ENCODE assay signal across 14 cellular contexts in the genomic region with DNA sequence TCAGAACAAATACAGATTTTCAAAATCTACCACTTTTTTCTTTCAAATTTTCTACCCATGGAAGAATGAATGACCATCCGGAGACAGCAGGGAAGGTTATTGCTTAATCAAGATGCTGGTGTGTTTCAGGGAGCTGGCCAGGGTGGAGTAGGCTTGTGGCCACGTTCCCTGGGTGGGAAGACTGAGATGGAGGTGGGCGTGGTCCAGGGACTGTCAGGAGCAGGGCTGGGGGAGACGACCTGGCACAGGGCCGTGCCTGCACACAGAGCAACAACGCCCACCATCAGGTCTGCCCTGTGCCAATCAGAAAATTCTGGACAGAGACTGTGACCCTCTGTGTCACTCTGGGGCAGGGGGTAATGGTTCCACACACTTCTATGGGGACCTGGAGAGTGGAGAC. TPM values are rescaled to one million over a fixed set of nuclear protein-coding genes. Genes with fewer than 3 reads are reported as not detected.
DNase-seq lines count a peak whose midpoint lies in the region; ATAC-seq, FAIRE-seq and TF ChIP-seq lines count a peak whose summit lies in the region.
"Had no signal": no experiment of that assay in that cellular context is flagged by ENCODE, and none has a peak within 500 bp of the region (broad histone marks: within the 10 kb centered on the region; RNA-seq: fewer than 3 reads in every experiment).

No MANE protein-coding gene starts in this region.

- no peak overlapping the region for H3K9ac ChIP-seq in HepG2 (ENCODE audit: insufficient read depth, low read depth, low read length)

- no peaks in the 10 kb centered on the region for H3K36me3 ChIP-seq in HepG2 (replicated peaks in 1 of 2; ENCODE audit: control insufficient read depth in 1 of 2, insufficient read depth in 2 of 2, low read length in 2 of 2)
- no peaks in the 10 kb centered on the region for H3K36me3 ChIP-seq in right lobe of liver

- POLR2A ChIA-PET in HepG2 (lab: Yijun Ruan, JAX) = no interaction called here
- POLR2A ChIA-PET in WTC11 (lab: Charles Lee) = no interaction called here

- FAIRE-seq in HepG2 (lab: Jason Lieb, UNC) (no peak), urothelium cell line (lab: Jason Lieb, UNC) (peak; percentile 62)

- no peak for TF ChIP-seq CTCF in HepG2 (CRISPR knock-in tag; IDR thresholded peaks at IDR 0.05)
- no peak for TF ChIP-seq CTCF in right lobe of liver (IDR thresholded peaks at IDR 0.05)
- no peak for TF ChIP-seq CTCF in WTC11 (IDR thresholded peaks at IDR 0.05)

- no peak overlapping the region for H3K4me2 ChIP-seq in HepG2 (ENCODE audit: low read depth, low read length)

- H3K9me3 ChIP-seq in HepG2 (ENCODE audit: low read length) = no peaks in the 10 kb centered on the region
- H3K9me3 ChIP-seq in right lobe of liver = no peaks in the 10 kb centered on the region
- H3K9me3 ChIP-seq: body of pancreas had no signal

- in situ Hi-C loops in HepG2 (cut with HindIII; ENCODE audit: extremely low pct_ligation_motif_present, low pct_unique_long_range_greater_than_20kb) = no loop called here

- H3K27ac Mint-ChIP-seq in WTC11 (0 out of 2 replicates have a peak overlapping the region, but pooled peaks have one; percentile 68), immature natural killer cell (peak overlapping the region; percentile 93 to 100 (median 98))

- no peak overlapping the region for H3K4me3 ChIP-seq in HepG2 (replicated peaks in 1 of 3; ENCODE audit: insufficient read depth in 1 of 3, low read depth in 2 of 3, low read length in 3 of 3)
- no peak overlapping the region for H3K4me3 ChIP-seq in right lobe of liver
- H3K4me3 ChIP-seq: body of pancreas had no signal

- no peak overlapping the region for H2AFZ ChIP-seq in HepG2 (ENCODE audit: low read length)

- H3K4me1 ChIP-seq in HepG2 (ENCODE audit: insufficient read depth, low read length) (no peaks in the 10 kb centered on the region), right lobe of liver (no peaks in the 10 kb centered on the region)
- H3K4me1 ChIP-seq: body of pancreas had no signal

- no peaks in the 10 kb centered on the region for H4K20me1 ChIP-seq in HepG2 (ENCODE audit: insufficient read depth, low read length)

- ATAC-seq in HepG2 (no peak), right lobe of liver (no peak), WTC11 (no peak), HG02678 (IDR thresholded peaks at IDR 0.05; ENCODE audit: unreplicated experiment) (no peak)
- ATAC-seq: body of pancreas had no signal

- H3K36me3 Mint-ChIP-seq in WTC11 (no peaks in the 10 kb centered on the region), immature natural killer cell (peaks cover 7 to 9% (median 7%) of the 10 kb centered on the region in 3 donors)

- WGBS in HepG2 (ENCODE audit: low lambda C conversion rate) = 14% methylated on average over 2 of the region's 6 CpGs
- 80% methylated on average over 1 of the region's 6 CpGs for WGBS in right lobe of liver (ENCODE audit: insufficient coverage, low coverage, low lambda C conversion rate, missing lambda C conversion rate)

- TF ChIP-seq RAD21 in HepG2 (CRISPR knock-in tag; IDR thresholded peaks at IDR 0.05) = no peak

- H3K27me3 Mint-ChIP-seq in WTC11 (ENCODE audit: low read depth) (peaks cover 3% of the 10 kb centered on the region; the same call in 1 of the 2 replicates), immature natural killer cell (ENCODE audit: low read depth in 3 of 3) (peaks cover 21 to 41% (median 28%) of the 10 kb centered on the region in 3 donors)

- CTCF ChIA-PET in HepG2 (lab: Yijun Ruan, JAX; ENCODE audit: low intra/inter-chr PET ratio, low total read pairs) (no interaction called here), WTC11 (lab: Charles Lee) (no interaction called here)

- H3K27me3 ChIP-seq in HepG2 (ENCODE audit: control insufficient read depth in 1 of 2, insufficient read depth in 2 of 2, low read length in 2 of 2) (peaks cover 12 to 51% of the 10 kb centered on the region in 2 experiments; a peak in 4 of 5 replicates), right lobe of liver (no peaks in the 10 kb centered on the region)
- H3K27me3 ChIP-seq: body of pancreas had no signal

- H3K4me3 Mint-ChIP-seq in WTC11 (no peak overlapping the region), immature natural killer cell (peak overlapping the region; percentile 72 to 85 (median 80))

- H3K27ac ChIP-seq in HepG2 (ENCODE audit: extremely low read length, insufficient read depth, low read length) = no peak overlapping the region
- no peak overlapping the region for H3K27ac ChIP-seq in right lobe of liver
- H3K27ac ChIP-seq: body of pancreas had no signal

- H3K9me3 Mint-ChIP-seq in WTC11 (no peaks in the 10 kb centered on the region), immature natural killer cell (no peaks in the 10 kb centered on the region)

- DNase-seq in HepG2 (ENCODE audit: low spot score) (no peak), right lobe of liver (no peak), WTC11 (ENCODE audit: low spot score) (no peak), immature natural killer cell (no peak), urothelium cell line (ENCODE audit: low spot score) (no peak), NCI-H2171 treated with DMSO at 0.1 percent for 48 hours (lab: John Stamatoyannopoulos, UW) (no peak), anterior cingulate cortex (lab: John Stamatoyannopoulos, UW) (no peak)
- DNase-seq: Kasumi-1, NCI-H2029, retina, SHP77 had no signal

- H3K4me1 Mint-ChIP-seq in WTC11 (peaks cover 17% of the 10 kb centered on the region), immature natural killer cell (peaks cover 94 to 96% of the 10 kb centered on the region in 2 donors)

- no TSS peak for BruUV-seq in HepG2 (replicated peaks; lab: Mats Ljungman, UMichigan)

- intact Hi-C loops in HepG2 (cut with micrococcal nuclease; ENCODE audit: unreplicated experiment) (no loop called here), right lobe of liver (cut with DNase I) (no loop called here)

- no peaks in the 10 kb centered on the region for H3K79me2 ChIP-seq in HepG2 (ENCODE audit: insufficient read depth, low read length)

- TF ChIP-seq EP300 in HepG2 (IDR thresholded peaks at IDR 0.05; ENCODE audit: low read depth in 2 of 2, low read length in 2 of 2) (no peak), HepG2 (CRISPR knock-in tag; IDR thresholded peaks at IDR 0.05; ENCODE audit: borderline replicate concordance) (no peak)

- TF ChIP-seq POLR2A in HepG2 (IDR thresholded peaks at IDR 0.05; ENCODE audit: insufficient read depth in 1 of 2, low read depth in 2 of 2, low read length in 2 of 2) (no peak), right lobe of liver (IDR thresholded peaks at IDR 0.05) (no peak)

RNA-seq across cellular contexts. Expression of a gene that starts 7.1 kb away (rescaled TPM):
- total RNA-seq in HepG2 (2016; rRNA removed; fragmentation: Illumina TruSeq; extraction: Trizol) = 0.31 and 1.0 TPM in 2 replicates
- total RNA-seq in HepG2 (2016; cell fraction: cytosol; rRNA removed; fragmentation: Illumina TruSeq; extraction: Trizol; ENCODE audit: low read depth) = not detected in 2 replicates
- 0.25 and 0.32 TPM in 2 replicates for total RNA-seq in HepG2 (2016; cell fraction: insoluble cytoplasmic fraction; rRNA removed; fragmentation: Illumina TruSeq; extraction: Trizol)
- total RNA-seq in HepG2 (2016; cell fraction: membrane; rRNA removed; fragmentation: Illumina TruSeq; extraction: Trizol) = 0.37 and 0.38 TPM in 2 replicates
- not detected in 2 replicates for total RNA-seq in HepG2 (2016; cell fraction: nucleus; rRNA removed; fragmentation: Illumina TruSeq; extraction: Trizol)
- 0.18 and 0.20 TPM in 2 replicates for polyA plus RNA-seq in HepG2 (2011; rRNA removed)
- polyA plus RNA-seq in HepG2 (2011; cell fraction: cytosol; rRNA removed) = 0.08 and 0.13 TPM in 2 replicates
- polyA plus RNA-seq in HepG2 (2011; cell fraction: nucleus; rRNA removed) = not detected in 2 replicates
- polyA plus RNA-seq in HepG2 (2012) = not detected in 2 replicates
- polyA plus RNA-seq in HepG2 (2016; cell fraction: cytosol; fragmentation: Illumina TruSeq; extraction: Trizol; ENCODE audit: low read depth) = 0.17 TPM in 1 of 2 replicates, not detected in the other
- polyA plus RNA-seq in HepG2 (2016; cell fraction: insoluble cytoplasmic fraction; fragmentation: Illumina TruSeq; extraction: Trizol; ENCODE audit: low read depth) = 0.46 and 0.52 TPM in 2 replicates
- polyA plus RNA-seq in HepG2 (2016; cell fraction: membrane; fragmentation: Illumina TruSeq; extraction: Trizol; ENCODE audit: low read depth) = 0.27 and 0.29 TPM in 2 replicates
- not detected in 2 replicates for polyA plus RNA-seq in HepG2 (2016; cell fraction: nucleus; fragmentation: Illumina TruSeq; extraction: Trizol; ENCODE audit: insufficient read depth, low read depth)
- 0.16 TPM in 2 replicates for polyA minus RNA-seq in HepG2 (2011; rRNA and poly(A)+ RNA removed; ENCODE audit: low replicate concordance)
- polyA minus RNA-seq in HepG2 (2011; cell fraction: cytosol; rRNA and poly(A)+ RNA removed) = not detected in 2 replicates
- not detected in 2 replicates for polyA minus RNA-seq in HepG2 (2011; cell fraction: nucleus; rRNA and poly(A)+ RNA removed)
- under 1 TPM in 1 of 6 experiments, not detected in 5; 0.31 TPM for total RNA-seq in right lobe of liver
- 0.42 to 0.80 TPM (median 0.66 TPM) in 3 replicates for total RNA-seq in WTC11 (2021)
- 10 to 100 TPM; 16.7 to 22.2 (median 21.7) TPM for polyA plus RNA-seq in immature natural killer cell
- total RNA-seq: body of pancreas, kidney epithelial cell had no signal

RNA-seq across cellular contexts. Expression of a gene that starts 12.9 kb away (rescaled TPM):
- total RNA-seq in HepG2 (2016; rRNA removed; fragmentation: Illumina TruSeq; extraction: Trizol) = 2.7 and 3.2 TPM in 2 replicates
- total RNA-seq in HepG2 (2016; cell fraction: cytosol; rRNA removed; fragmentation: Illumina TruSeq; extraction: Trizol; ENCODE audit: low read depth) = 1.5 and 2.0 TPM in 2 replicates
- 2.0 and 3.4 TPM in 2 replicates for total RNA-seq in HepG2 (2016; cell fraction: insoluble cytoplasmic fraction; rRNA removed; fragmentation: Illumina TruSeq; extraction: Trizol)
- total RNA-seq in HepG2 (2016; cell fraction: membrane; rRNA removed; fragmentation: Illumina TruSeq; extraction: Trizol) = 2.8 and 3.4 TPM in 2 replicates
- total RNA-seq in HepG2 (2016; cell fraction: nucleus; rRNA removed; fragmentation: Illumina TruSeq; extraction: Trizol) = 2.6 and 3.3 TPM in 2 replicates
- 4.1 and 5.7 TPM in 2 replicates for polyA plus RNA-seq in HepG2 (2011; rRNA removed)
- 3.7 and 4.8 TPM in 2 replicates for polyA plus RNA-seq in HepG2 (2011; cell fraction: cytosol; rRNA removed)
- 4.2 and 5.2 TPM in 2 replicates for polyA plus RNA-seq in HepG2 (2011; cell fraction: nucleus; rRNA removed)
- 2.9 and 3.6 TPM in 2 replicates for polyA plus RNA-seq in HepG2 (2012)
- polyA plus RNA-seq in HepG2 (2016; cell fraction: cytosol; fragmentation: Illumina TruSeq; extraction: Trizol; ENCODE audit: low read depth) = 0.94 and 1.5 TPM in 2 replicates
- 2.4 TPM in 2 replicates for polyA plus RNA-seq in HepG2 (2016; cell fraction: insoluble cytoplasmic fraction; fragmentation: Illumina TruSeq; extraction: Trizol; ENCODE audit: low read depth)
- 1.9 and 2.3 TPM in 2 replicates for polyA plus RNA-seq in HepG2 (2016; cell fraction: membrane; fragmentation: Illumina TruSeq; extraction: Trizol; ENCODE audit: low read depth)
- polyA plus RNA-seq in HepG2 (2016; cell fraction: nucleus; fragmentation: Illumina TruSeq; extraction: Trizol; ENCODE audit: insufficient read depth, low read depth) = 3.0 and 4.1 TPM in 2 replicates
- polyA minus RNA-seq in HepG2 (2011; rRNA and poly(A)+ RNA removed; ENCODE audit: low replicate concordance) = 0.30 and 5.0 TPM in 2 replicates
- 1.5 and 1.9 TPM in 2 replicates for polyA minus RNA-seq in HepG2 (2011; cell fraction: cytosol; rRNA and poly(A)+ RNA removed)
- 4.2 and 7.7 TPM in 2 replicates for polyA minus RNA-seq in HepG2 (2011; cell fraction: nucleus; rRNA and poly(A)+ RNA removed)
- 1 to 10 TPM in 5 of 6 experiments, under 1 TPM in 1; 0.42 to 3.0 (median 2.0) TPM for total RNA-seq in right lobe of liver
- total RNA-seq in WTC11 (2021) = 1.8 to 2.2 TPM (median 2.1 TPM) in 3 replicates
- polyA plus RNA-seq in immature natural killer cell = 100 to 1,000 TPM; 494 to 885 (median 545) TPM

RNA-seq across cellular contexts. Expression of a gene that starts 49.3 kb away (rescaled TPM):
- total RNA-seq in HepG2 (2016; rRNA removed; fragmentation: Illumina TruSeq; extraction: Trizol) = 2.9 and 3.8 TPM in 2 replicates
- 1.4 and 1.7 TPM in 2 replicates for total RNA-seq in HepG2 (2016; cell fraction: cytosol; rRNA removed; fragmentation: Illumina TruSeq; extraction: Trizol; ENCODE audit: low read depth)
- 2.5 and 3.2 TPM in 2 replicates for total RNA-seq in HepG2 (2016; cell fraction: insoluble cytoplasmic fraction; rRNA removed; fragmentation: Illumina TruSeq; extraction: Trizol)
- total RNA-seq in HepG2 (2016; cell fraction: membrane; rRNA removed; fragmentation: Illumina TruSeq; extraction: Trizol) = 2.4 and 2.7 TPM in 2 replicates
- 2.2 and 2.7 TPM in 2 replicates for total RNA-seq in HepG2 (2016; cell fraction: nucleus; rRNA removed; fragmentation: Illumina TruSeq; extraction: Trizol)
- 2.7 and 3.7 TPM in 2 replicates for polyA plus RNA-seq in HepG2 (2011; rRNA removed)
- 2.5 and 3.1 TPM in 2 replicates for polyA plus RNA-seq in HepG2 (2011; cell fraction: cytosol; rRNA removed)
- polyA plus RNA-seq in HepG2 (2011; cell fraction: nucleus; rRNA removed) = 2.8 and 2.9 TPM in 2 replicates
- 2.3 and 3.7 TPM in 2 replicates for polyA plus RNA-seq in HepG2 (2012)
- 0.87 and 1.3 TPM in 2 replicates for polyA plus RNA-seq in HepG2 (2016; cell fraction: cytosol; fragmentation: Illumina TruSeq; extraction: Trizol; ENCODE audit: low read depth)
- 4.1 and 4.3 TPM in 2 replicates for polyA plus RNA-seq in HepG2 (2016; cell fraction: insoluble cytoplasmic fraction; fragmentation: Illumina TruSeq; extraction: Trizol; ENCODE audit: low read depth)
- 2.4 and 2.5 TPM in 2 replicates for polyA plus RNA-seq in HepG2 (2016; cell fraction: membrane; fragmentation: Illumina TruSeq; extraction: Trizol; ENCODE audit: low read depth)
- polyA plus RNA-seq in HepG2 (2016; cell fraction: nucleus; fragmentation: Illumina TruSeq; extraction: Trizol; ENCODE audit: insufficient read depth, low read depth) = 2.7 and 3.3 TPM in 2 replicates
- polyA minus RNA-seq in HepG2 (2011; rRNA and poly(A)+ RNA removed; ENCODE audit: low replicate concordance) = 0.51 and 24.4 TPM in 2 replicates
- polyA minus RNA-seq in HepG2 (2011; cell fraction: cytosol; rRNA and poly(A)+ RNA removed) = 4.1 and 7.8 TPM in 2 replicates
- 6.4 and 12.6 TPM in 2 replicates for polyA minus RNA-seq in HepG2 (2011; cell fraction: nucleus; rRNA and poly(A)+ RNA removed)
- 1 to 10 TPM; 2.0 to 6.6 (median 4.5) TPM for total RNA-seq in right lobe of liver
- 8.7 to 13.1 TPM (median 11.0 TPM) in 3 replicates for total RNA-seq in WTC11 (2021)
- polyA plus RNA-seq in immature natural killer cell = 10 to 100 TPM in 2 of 3 donors, 1 to 10 TPM in 1; 9.0 to 43.0 (median 16.8) TPM
